Comparison of ENCODE assay signal across 8 cellular contexts in the genomic region with DNA sequence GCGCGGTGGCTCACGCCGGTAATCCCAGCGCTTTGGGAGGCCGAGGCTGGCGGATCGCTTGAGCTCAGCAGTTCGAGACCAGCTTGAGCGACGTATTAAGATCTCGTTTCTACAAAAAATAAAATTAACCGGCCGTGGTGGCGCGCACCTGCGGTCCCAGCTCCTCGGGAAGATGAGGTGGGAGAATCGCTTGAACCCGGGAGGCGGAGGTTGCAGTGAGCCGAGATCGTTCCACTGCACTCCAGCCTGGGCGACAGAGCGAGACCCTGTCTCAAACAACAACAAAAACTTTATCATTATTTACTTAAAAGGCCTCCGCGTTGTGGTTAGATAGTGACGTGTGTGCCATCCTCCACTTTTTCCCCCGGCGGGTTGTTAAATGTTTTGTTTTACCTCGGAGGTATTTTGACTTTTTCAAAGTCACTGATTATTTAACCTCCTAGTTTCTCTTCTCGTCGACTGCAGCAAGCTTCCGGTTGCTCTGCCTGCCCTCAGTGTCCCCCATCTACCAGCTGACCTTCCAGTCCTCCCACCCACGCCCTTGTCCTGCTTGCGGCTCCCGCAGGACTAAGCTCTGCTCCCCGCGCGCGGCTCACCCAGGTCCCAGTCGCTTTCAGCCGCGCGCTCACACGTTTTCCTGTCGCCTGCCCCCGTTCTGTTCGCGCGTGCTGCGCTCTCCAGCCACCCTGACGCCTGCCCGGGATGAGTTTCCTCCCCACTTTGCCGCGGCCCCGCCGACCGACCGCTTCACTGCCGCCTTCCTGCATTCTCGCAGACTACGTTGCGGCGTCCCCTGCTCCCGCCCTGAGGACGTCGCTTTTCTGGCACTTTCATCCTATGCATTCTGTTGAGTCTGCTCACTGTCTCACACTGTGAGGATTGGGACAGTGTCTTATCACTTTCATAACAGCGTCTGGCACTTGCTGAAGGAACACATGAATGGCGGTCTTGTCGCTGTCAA. TPM values are rescaled to one million over a fixed set of nuclear protein-coding genes. Genes with fewer than 3 reads are reported as not detected.
DNase-seq lines count a peak whose midpoint lies in the region; ATAC-seq and TF ChIP-seq lines count a peak whose summit lies in the region.

No MANE protein-coding gene starts in this region.

- peak overlapping the region; percentile 93 for H3K4me3 Mint-ChIP-seq in CD8-positive, alpha-beta T cell
- H3K4me3 Mint-ChIP-seq in activated T-cell treated with anti-CD3 and anti-CD28 coated beads, Interleukin-2, amount 50 U/mL, for 4 hours = peak overlapping the region; percentile 95
- H3K4me3 Mint-ChIP-seq in naive B cell = peak overlapping the region; percentile 91 to 100 (median 98)
- H3K4me3 Mint-ChIP-seq in stimulated activated memory B cell treated with anti-CD40 and anti-IgM and Interleukin-4, amounts not matched to agents 10 μg/mL and 1 μg/mL and 100 μg/mL, for 72 hours = peak overlapping the region; percentile 86

- peak in 2 of 4 donors; percentile 63 to 70 for TF ChIP-seq POLR2A in esophagus squamous epithelium (IDR thresholded peaks at IDR 0.05)

- peak overlapping the region; percentile 89 for H3K4me3 ChIP-seq in CD8-positive, alpha-beta T cell (ENCODE audit: low read depth, low read length)
- peak overlapping the region; percentile 60 to 98 (median 90) for H3K4me3 ChIP-seq in esophagus squamous epithelium

- H3K36me3 Mint-ChIP-seq in CD8-positive, alpha-beta T cell = peaks cover 37% of the 10 kb centered on the region
- H3K36me3 Mint-ChIP-seq in activated T-cell treated with anti-CD3 and anti-CD28 coated beads, Interleukin-2, amount 50 U/mL, for 4 hours (ENCODE audit: insufficient read depth) = peaks cover 12% of the 10 kb centered on the region
- H3K36me3 Mint-ChIP-seq in naive B cell = peaks cover under 1 to 3% of the 10 kb centered on the region in 2 donors
- peaks cover 4% of the 10 kb centered on the region for H3K36me3 Mint-ChIP-seq in stimulated activated memory B cell treated with anti-CD40 and anti-IgM and Interleukin-4, amounts not matched to agents 10 μg/mL and 1 μg/mL and 100 μg/mL, for 72 hours

- H3K27ac Mint-ChIP-seq in CD8-positive, alpha-beta T cell = peak overlapping the region; percentile 97
- peak overlapping the region; percentile 98 to 100 (median 100) for H3K27ac Mint-ChIP-seq in naive B cell
- peak overlapping the region; percentile 84 for H3K27ac Mint-ChIP-seq in stimulated activated memory B cell treated with anti-CD40 and anti-IgM and Interleukin-4, amounts not matched to agents 10 μg/mL and 1 μg/mL and 100 μg/mL, for 72 hours

- POLR2A ChIA-PET in CD8-positive, alpha-beta T cell (lab: Charles Lee) = interaction anchor here (0.5 to 3.5 kb wide), 12 partner anchors 10 to 1398 kb away, joined by 3 to 37 read pairs (median 4); partner anchors contain the start of genes ARID2 and SLC38A1

- WGBS in esophagus squamous epithelium, 2 donors = 1% methylated on average over 36 to 65 of the region's 71 CpGs

- H3K27ac ChIP-seq in CD8-positive, alpha-beta T cell (ENCODE audit: low read depth, low read length) = peak overlapping the region; percentile 93
- H3K27ac ChIP-seq in esophagus squamous epithelium = peak overlapping the region; percentile 95 to 99 (median 99)

- H3K27me3 Mint-ChIP-seq in CD8-positive, alpha-beta T cell (ENCODE audit: low read depth) = no peaks in the 10 kb centered on the region
- no peaks in the 10 kb centered on the region for H3K27me3 Mint-ChIP-seq in activated T-cell treated with anti-CD3 and anti-CD28 coated beads, Interleukin-2, amount 50 U/mL, for 4 hours (ENCODE audit: low read depth)
- no peaks in the 10 kb centered on the region for H3K27me3 Mint-ChIP-seq in naive B cell
- no peaks in the 10 kb centered on the region for H3K27me3 Mint-ChIP-seq in stimulated activated memory B cell treated with anti-CD40 and anti-IgM and Interleukin-4, amounts not matched to agents 10 μg/mL and 1 μg/mL and 100 μg/mL, for 72 hours

- peak; percentile 43 to 82 (median 73) for DNase-seq in CD8-positive, alpha-beta T cell
- peak; percentile 74 for DNase-seq in HuH-7 (ENCODE audit: low spot score)
- DNase-seq in activated T-cell treated with anti-CD3 and anti-CD28 coated beads, Interleukin-2, amount 50 U/mL, for 4 hours = peak; percentile 45
- peak; percentile 40 for DNase-seq in esophagus squamous epithelium (lab: John Stamatoyannopoulos, UW)
- peak; percentile 57 for DNase-seq in naive B cell

- H3K36me3 ChIP-seq in CD8-positive, alpha-beta T cell (ENCODE audit: insufficient read depth, low read length) = no peaks in the 10 kb centered on the region
- peaks cover 0 to 5% (median 0%) of the 10 kb centered on the region in 3 donors for H3K36me3 ChIP-seq in esophagus squamous epithelium

- no peaks in the 10 kb centered on the region for H3K27me3 ChIP-seq in CD8-positive, alpha-beta T cell (ENCODE audit: insufficient read depth, low read length)
- H3K27me3 ChIP-seq in esophagus squamous epithelium = no peaks in the 10 kb centered on the region

- CTCF ChIA-PET in CD8-positive, alpha-beta T cell (lab: Charles Lee) = interaction anchor here (0.5 to 1.6 kb wide), 6 partner anchors 9 to 1219 kb away, joined by 3 to 7 read pairs (median 3); no protein-coding TSS in a partner anchor

- TF ChIP-seq CTCF in CD8-positive, alpha-beta T cell (IDR thresholded peaks at IDR 0.05) = no peak
- peak in 1 of 6 experiments; percentile 6 for TF ChIP-seq CTCF in esophagus squamous epithelium (IDR thresholded peaks at IDR 0.05)

- peak; percentile 29 for ATAC-seq in CD8-positive, alpha-beta T cell
- ATAC-seq in GM19452 (IDR thresholded peaks at IDR 0.05; ENCODE audit: unreplicated experiment) (peak; percentile 20), naive B cell (ENCODE audit: low read depth in 2 of 2) (peak; percentile 6 to 8)
- ATAC-seq in activated T-cell treated with anti-CD3 and anti-CD28 coated beads, Interleukin-2, amount 50 U/mL, for 4 hours = peak; percentile 10 to 27
- peak; percentile 6 for ATAC-seq in stimulated activated memory B cell treated with anti-CD40 and anti-IgM and Interleukin-4, amounts not matched to agents 10 μg/mL and 1 μg/mL and 100 μg/mL, for 72 hours

- no peaks in the 10 kb centered on the region for H3K9me3 ChIP-seq in CD8-positive, alpha-beta T cell (ENCODE audit: low read length)
- no peaks in the 10 kb centered on the region for H3K9me3 ChIP-seq in esophagus squamous epithelium

- intact Hi-C loops in CD8-positive, alpha-beta T cell (cut with DNase I, micrococcal nuclease) = loop anchor here (1.0 to 10.0 kb wide), 17 partner anchors 81 to 1821 kb away; partner anchors contain the start of genes ANO6 (in 2 of the 2), RPAP3 (in 2 of the 2), ARID2 (in 1 of the 2) and SLC38A1 (in 1 of the 2)
- intact Hi-C loops in esophagus squamous epithelium (cut with DNase I) = no loop called here

- H3K9me3 Mint-ChIP-seq in CD8-positive, alpha-beta T cell = no peaks in the 10 kb centered on the region
- H3K9me3 Mint-ChIP-seq in activated T-cell treated with anti-CD3 and anti-CD28 coated beads, Interleukin-2, amount 50 U/mL, for 4 hours = no peaks in the 10 kb centered on the region
- peaks cover 0 to under 1% (median 0%) of the 10 kb centered on the region in 7 donors for H3K9me3 Mint-ChIP-seq in naive B cell
- H3K9me3 Mint-ChIP-seq in stimulated activated memory B cell treated with anti-CD40 and anti-IgM and Interleukin-4, amounts not matched to agents 10 μg/mL and 1 μg/mL and 100 μg/mL, for 72 hours = no peaks in the 10 kb centered on the region

- H3K4me1 ChIP-seq in CD8-positive, alpha-beta T cell (ENCODE audit: insufficient read depth, low read length) = peaks cover 33% of the 10 kb centered on the region
- peaks cover 17 to 38% (median 25%) of the 10 kb centered on the region in 3 donors for H3K4me1 ChIP-seq in esophagus squamous epithelium

- peaks cover 42% of the 10 kb centered on the region for H3K4me1 Mint-ChIP-seq in CD8-positive, alpha-beta T cell (ENCODE audit: low read depth)
- H3K4me1 Mint-ChIP-seq in activated T-cell treated with anti-CD3 and anti-CD28 coated beads, Interleukin-2, amount 50 U/mL, for 4 hours (ENCODE audit: low read depth) = peaks cover 38% of the 10 kb centered on the region
- H3K4me1 Mint-ChIP-seq in naive B cell = peaks cover 30 to 45% (median 37%) of the 10 kb centered on the region in 3 donors
- H3K4me1 Mint-ChIP-seq in stimulated activated memory B cell treated with anti-CD40 and anti-IgM and Interleukin-4, amounts not matched to agents 10 μg/mL and 1 μg/mL and 100 μg/mL, for 72 hours = peaks cover 28% of the 10 kb centered on the region

TF ChIP-seq in PFSK-1, 5 proteins besides CTCF, POLR2A, EP300 and RAD21:
- no peak for TF ChIP-seq FOXP2 (optimal IDR thresholded peaks at IDR 0.05; ENCODE audit: borderline replicate concordance, extremely low read depth, extremely low read length, insufficient read depth)
- peak; percentile 39; the same call in 1 of the 2 replicates for TF ChIP-seq SIN3A (IDR thresholded peaks at IDR 0.05; ENCODE audit: borderline replicate concordance, insufficient read depth, low read length)
- TF ChIP-seq POLR2AphosphoS5 (IDR thresholded peaks at IDR 0.05; ENCODE audit: low read depth, low read length) = peak; percentile 74
- TF ChIP-seq TAF1 (IDR thresholded peaks at IDR 0.05; ENCODE audit: borderline replicate concordance, insufficient read depth, low read length) = no peak

RNA-seq across cellular contexts. Expression of gene SCAF11, which starts 1.2 kb away (rescaled TPM):
- total RNA-seq in CD8-positive, alpha-beta T cell = 100 to 1,000 TPM; 204 to 218 TPM
- 31.0 TPM for polyA plus RNA-seq in PFSK-1 (2012; ENCODE audit: insufficient read length, low read depth)
- 10 to 100 TPM; 92.2 to 94.9 (median 93.7) TPM for total RNA-seq in activated T-cell treated with anti-CD3 and anti-CD28 coated beads, Interleukin-2, amount 50 U/mL, for 4 hours
- total RNA-seq in esophagus squamous epithelium = 100 to 1,000 TPM in 2 of 4 donors, 10 to 100 TPM in 2; 65.9 to 123 (median 101) TPM
- polyA plus RNA-seq in naive B cell (ENCODE audit: low read depth in 6 of 6) = 100 to 1,000 TPM in 5 of 6 donors, 10 to 100 TPM in 1; 68.4 to 152 (median 120) TPM

Comparison
In these comparisons a context has a peak if more than half of its experiments do, and no peak if none do; other contexts are left out.
1. Peak in every context shown above with its lines: DNase-seq, ATAC-seq, H3K4me3 ChIP-seq and H3K27ac ChIP-seq.